Comparison of ENCODE assay signal across 25 cellular contexts in the genomic region with DNA sequence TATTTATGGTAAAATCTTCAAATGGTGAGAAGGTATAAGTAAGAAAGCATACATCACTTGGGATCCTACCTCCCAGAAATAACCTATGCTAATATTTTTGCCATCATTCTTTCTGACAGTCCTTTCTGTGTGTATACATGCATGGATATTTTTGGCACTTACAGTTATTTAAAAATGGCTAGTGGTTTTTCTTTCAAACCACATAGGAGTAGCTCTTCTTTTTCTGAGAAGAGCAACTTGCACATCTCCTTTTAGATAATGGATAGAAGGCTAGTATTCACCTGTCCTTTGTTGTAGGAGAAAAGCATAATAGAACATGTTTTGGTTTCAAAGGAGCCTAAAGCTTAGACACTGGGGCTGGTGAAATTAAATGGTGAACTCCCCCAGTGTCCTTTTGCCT.
"Had no signal": no experiment of that assay in that cellular context is flagged by ENCODE, and none has a peak within 500 bp of the region (broad histone marks: within the 10 kb centered on the region; RNA-seq: fewer than 3 reads in every experiment).

No MANE protein-coding gene starts in this region.

- H3K4me3 ChIP-seq: MG63, PC-9, Peyer's patch, SJCRH30 had no signal

- DNase-seq: IMR-90; Karpas-422; KG1; MG63; NCI-H1048; NCI-H1105; NCI-H1417; NCI-H1436 treated with DMSO at 0.1 percent for 48 hours; NCI-H1694 treated with DMSO at 0.1 percent for 48 hours; NCI-H1930; NCI-H2081; NCI-H2107; NCI-H2227 treated with DMSO at 0.1 percent for 48 hours; NCI-H524; NCI-H526 treated with DMSO at 0.1 percent for 48 hours; NCI-H774; NK-92 treated with Interleukin-12 subunit alpha and Interleukin-12 subunit beta, amount 100 ng/mL, for 24 hours; OCI-M1; PC-9; Peyer's patch; SHP77 treated with DMSO at 0.1 percent for 48 hours; SJCRH30 had no signal

- H3K4me1 ChIP-seq: Peyer's patch had no signal

- H3K4me2 ChIP-seq: PC-9 had no signal

- H3K27ac ChIP-seq: PC-9, Peyer's patch, SJCRH30 had no signal

- ATAC-seq: HepG2, Right ventricle myocardium inferior, SK-N-SH treated with all-trans-retinoic acid at 6 μM for 48 hours had no signal

- H3K36me3 ChIP-seq: MG63, Peyer's patch, SJCRH30 had no signal

- H3K27me3 ChIP-seq: Peyer's patch, SJCRH30 had no signal

- H3K9me3 ChIP-seq: MG63, Peyer's patch, SJCRH30 had no signal
